ENCODE assay signal across 8 cellular contexts in the genomic region with DNA sequence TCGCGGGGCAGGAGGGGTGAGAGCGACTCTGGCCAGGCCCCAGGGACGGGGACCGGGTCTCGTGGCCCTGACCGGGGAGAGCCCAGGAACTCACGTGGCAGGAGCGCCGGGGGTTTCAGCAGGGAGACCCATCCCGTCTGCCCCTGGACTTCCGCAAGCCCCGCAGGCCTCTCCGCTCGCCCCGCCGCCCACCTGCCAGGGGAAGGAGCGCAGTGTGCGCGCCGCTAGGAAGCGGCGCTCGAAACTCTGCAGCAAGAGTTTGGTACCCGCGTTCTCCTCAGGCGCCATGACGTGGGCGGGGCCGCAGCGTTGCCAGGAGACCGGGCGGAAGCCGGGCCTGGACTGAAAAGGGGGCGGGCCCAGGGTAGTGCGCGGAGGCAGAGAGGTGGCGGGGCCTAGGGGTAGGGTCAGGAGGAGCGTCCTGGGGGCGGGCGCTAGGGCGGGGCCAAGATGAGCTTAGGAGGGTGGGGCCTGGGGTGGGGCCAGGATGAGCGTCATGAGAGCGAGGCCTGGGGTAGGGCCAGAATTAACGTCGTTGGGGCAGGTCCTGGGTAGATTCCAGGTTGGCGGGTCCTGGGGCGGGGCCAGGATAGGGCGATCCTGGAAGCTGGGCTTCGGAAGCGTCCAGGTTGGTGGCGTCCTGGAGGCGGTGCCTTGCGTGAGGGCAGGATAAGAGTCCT. TPM values are rescaled to one million over a fixed set of nuclear protein-coding genes. Genes with fewer than 3 reads are reported as not detected.
DNase-seq lines count a peak whose midpoint lies in the region; ATAC-seq, FAIRE-seq and TF ChIP-seq lines count a peak whose summit lies in the region.

No MANE protein-coding gene starts in this region.

- TF ChIP-seq EP300 in tibial nerve (IDR thresholded peaks at IDR 0.05), result no peak

- H3K4me3 ChIP-seq in pancreas (peak overlapping the region; percentile 48 to 77 (median 68)), tibial nerve (peak overlapping the region; percentile 44 to 82 (median 76))

- H3K27me3 ChIP-seq in pancreas (no peaks in the 10 kb centered on the region), tibial nerve (no peaks in the 10 kb centered on the region)

- H3K36me3 ChIP-seq in pancreas (no peaks in the 10 kb centered on the region), tibial nerve (peaks cover 0 to 3% (median 0%) of the 10 kb centered on the region in 3 donors)

- H3K27ac ChIP-seq in pancreas (peak overlapping the region in 3 of 4 donors; percentile 24 to 52 (median 50)), tibial nerve (peak overlapping the region; percentile 2 to 91 (median 82))

- peak; percentile 100 for ATAC-seq in HG02678 (IDR thresholded peaks at IDR 0.05; ENCODE audit: unreplicated experiment)
- peak; percentile 100 for ATAC-seq in Right ventricle myocardium inferior
- ATAC-seq in pancreas, result peak; percentile 100

- H3K9me3 ChIP-seq in pancreas (no peaks in the 10 kb centered on the region), tibial nerve (no peaks in the 10 kb centered on the region)

- WGBS in pancreas, 2 donors, result 0 to 1% methylated on average over 39 to 54 of the region's 54 CpGs
- 0 to 2% methylated on average over 22 to 33 of the region's 54 CpGs for WGBS in tibial nerve, 2 donors

- TF ChIP-seq POLR2A in GM10847 (IDR thresholded peaks at IDR 0.05; ENCODE audit: extremely low read depth, insufficient read length) (peak; percentile 27), tibial nerve (IDR thresholded peaks at IDR 0.05) (no peak)

- peak; percentile 99 for DNase-seq in NCI-H1105 treated with DMSO at 0.1 percent for 48 hours (lab: John Stamatoyannopoulos, UW)
- DNase-seq in SKM-1 treated with dmso at 0.1 percent for 144 hours (lab: John Stamatoyannopoulos, UW; ENCODE audit: unreplicated experiment), result peak; percentile 92
- peak; percentile 98 for DNase-seq in activated naive CD8-positive, alpha-beta T cell treated with anti-CD3 and anti-CD28 coated beads, Interleukin-2, amount 50 U/mL, for 16 hours (ENCODE audit: low read depth, low spot score)
- DNase-seq in Right ventricle myocardium inferior (ENCODE audit: missing footprints), result peak; percentile 100
- DNase-seq in pancreas, result peak; percentile 98 to 100 (median 100)
- peak; percentile 97 for DNase-seq in tibial nerve (ENCODE audit: low spot score in 2 of 2)

- TF ChIP-seq CTCF in pancreas (IDR thresholded peaks at IDR 0.05) (no peak), tibial nerve (IDR thresholded peaks at IDR 0.05) (no peak)

- FAIRE-seq in pancreas (lab: Jason Lieb, UNC), result peak; percentile 96

- no peaks in the 10 kb centered on the region for H3K4me1 ChIP-seq in pancreas
- H3K4me1 ChIP-seq in tibial nerve, result peaks cover 0 to 17% (median 2%) of the 10 kb centered on the region in 4 donors

- intact Hi-C loops in Right ventricle myocardium inferior (cut with DNase I), result no loop called here
- intact Hi-C loops in pancreas (cut with DNase I), result no loop called here

RNA-seq across cellular contexts. Expression of a gene that starts 29.7 kb away (rescaled TPM):
- total RNA-seq in Right ventricle myocardium inferior (not detected), pancreas (under 1 TPM in 4 of 6 donors, not detected in 2; 0.28 to 0.88 (median 0.61) TPM), tibial nerve (not detected)
- polyA plus RNA-seq in pancreas, result not detected

Comparison
In these comparisons a context has a peak if more than half of its experiments do, and no peak if none do; other contexts are left out.
1. Peak in every context shown above with its lines: DNase-seq, ATAC-seq, H3K4me3 ChIP-seq and H3K27ac ChIP-seq.